1 cellular context compared by ENCODE assay signal in the genomic region with DNA sequence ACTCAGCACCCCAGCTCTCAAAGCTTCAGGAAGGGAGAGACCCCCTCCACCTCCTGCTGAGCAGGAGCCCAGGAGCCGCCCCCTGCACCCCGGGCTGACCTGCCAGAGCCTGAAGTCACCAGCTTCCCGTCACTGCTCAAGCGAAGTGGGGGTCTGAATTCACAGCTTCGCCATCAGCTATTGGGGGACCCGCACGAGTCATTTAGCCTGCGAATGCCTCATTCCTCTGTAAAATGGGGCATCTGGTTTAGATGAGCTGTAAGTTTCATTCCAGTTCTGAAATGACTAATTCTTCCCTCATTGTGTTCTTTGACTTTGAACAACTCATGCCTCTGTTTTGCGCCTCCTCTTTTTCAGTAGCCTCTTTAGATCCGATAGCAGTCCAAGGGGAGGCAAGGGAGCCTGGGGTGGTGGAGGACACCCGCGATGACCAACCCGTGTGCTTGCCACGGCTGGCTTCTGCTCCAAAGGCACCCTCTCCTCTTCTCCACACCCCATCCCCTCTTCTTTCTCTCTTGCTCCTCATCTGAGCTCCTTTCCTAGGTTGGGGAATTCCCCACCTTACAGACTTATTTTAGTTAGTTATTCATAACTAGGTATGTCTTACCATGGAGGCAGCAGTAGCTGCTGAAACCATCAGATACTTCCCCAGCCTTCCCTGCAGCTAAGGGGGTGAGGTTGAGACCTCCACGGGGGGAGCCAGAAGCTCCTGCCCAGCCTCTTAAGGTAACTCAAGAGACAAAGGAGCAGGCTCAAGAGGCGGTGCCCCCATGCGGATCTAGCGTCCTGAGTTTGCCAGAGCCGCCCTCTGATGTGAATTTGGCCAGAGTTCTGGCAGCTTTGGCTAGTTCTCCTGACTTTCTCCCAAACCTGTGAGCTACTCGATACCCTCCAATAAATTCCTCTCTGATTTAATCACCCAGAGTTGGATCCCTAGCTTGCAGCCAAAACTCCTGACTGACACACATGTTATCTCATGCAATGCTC.
TF ChIP-seq lines count a peak whose summit lies in the region.

No MANE protein-coding gene starts in this region.

TF ChIP-seq in GM12878, 131 proteins besides CTCF, POLR2A, EP300 and RAD21 (continued from another document):
- TF ChIP-seq, protein P1, sequence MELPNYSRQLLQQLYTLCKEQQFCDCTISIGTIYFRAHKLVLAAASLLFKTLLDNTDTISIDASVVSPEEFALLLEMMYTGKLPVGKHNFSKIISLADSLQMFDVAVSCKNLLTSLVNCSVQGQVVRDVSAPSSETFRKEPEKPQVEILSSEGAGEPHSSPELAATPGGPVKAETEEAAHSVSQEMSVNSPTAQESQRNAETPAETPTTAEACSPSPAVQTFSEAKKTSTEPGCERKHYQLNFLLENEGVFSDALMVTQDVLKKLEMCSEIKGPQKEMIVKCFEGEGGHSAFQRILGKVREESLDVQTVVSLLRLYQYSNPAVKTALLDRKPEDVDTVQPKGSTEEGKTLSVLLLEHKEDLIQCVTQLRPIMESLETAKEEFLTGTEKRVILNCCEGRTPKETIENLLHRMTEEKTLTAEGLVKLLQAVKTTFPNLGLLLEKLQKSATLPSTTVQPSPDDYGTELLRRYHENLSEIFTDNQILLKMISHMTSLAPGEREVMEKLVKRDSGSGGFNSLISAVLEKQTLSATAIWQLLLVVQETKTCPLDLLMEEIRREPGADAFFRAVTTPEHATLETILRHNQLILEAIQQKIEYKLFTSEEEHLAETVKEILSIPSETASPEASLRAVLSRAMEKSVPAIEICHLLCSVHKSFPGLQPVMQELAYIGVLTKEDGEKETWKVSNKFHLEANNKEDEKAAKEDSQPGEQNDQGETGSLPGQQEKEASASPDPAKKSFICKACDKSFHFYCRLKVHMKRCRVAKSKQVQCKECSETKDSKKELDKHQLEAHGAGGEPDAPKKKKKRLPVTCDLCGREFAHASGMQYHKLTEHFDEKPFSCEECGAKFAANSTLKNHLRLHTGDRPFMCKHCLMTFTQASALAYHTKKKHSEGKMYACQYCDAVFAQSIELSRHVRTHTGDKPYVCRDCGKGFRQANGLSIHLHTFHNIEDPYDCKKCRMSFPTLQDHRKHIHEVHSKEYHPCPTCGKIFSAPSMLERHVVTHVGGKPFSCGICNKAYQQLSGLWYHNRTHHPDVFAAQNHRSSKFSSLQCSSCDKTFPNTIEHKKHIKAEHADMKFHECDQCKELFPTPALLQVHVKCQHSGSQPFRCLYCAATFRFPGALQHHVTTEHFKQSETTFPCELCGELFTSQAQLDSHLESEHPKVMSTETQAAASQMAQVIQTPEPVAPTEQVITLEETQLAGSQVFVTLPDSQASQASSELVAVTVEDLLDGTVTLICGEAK (IDR thresholded peaks at IDR 0.05; ENCODE audit: borderline replicate concordance), result no peak
- TF ChIP-seq, protein P2, sequence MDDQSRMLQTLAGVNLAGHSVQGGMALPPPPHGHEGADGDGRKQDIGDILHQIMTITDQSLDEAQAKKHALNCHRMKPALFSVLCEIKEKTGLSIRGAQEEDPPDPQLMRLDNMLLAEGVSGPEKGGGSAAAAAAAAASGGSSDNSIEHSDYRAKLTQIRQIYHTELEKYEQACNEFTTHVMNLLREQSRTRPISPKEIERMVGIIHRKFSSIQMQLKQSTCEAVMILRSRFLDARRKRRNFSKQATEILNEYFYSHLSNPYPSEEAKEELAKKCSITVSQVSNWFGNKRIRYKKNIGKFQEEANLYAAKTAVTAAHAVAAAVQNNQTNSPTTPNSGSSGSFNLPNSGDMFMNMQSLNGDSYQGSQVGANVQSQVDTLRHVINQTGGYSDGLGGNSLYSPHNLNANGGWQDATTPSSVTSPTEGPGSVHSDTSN (IDR thresholded peaks at IDR 0.05; ENCODE audit: insufficient replicate concordance, low read depth, low read length), result peak; percentile 4
- TF ChIP-seq STAT3 (IDR thresholded peaks at IDR 0.05; ENCODE audit: low read depth, low read length), result no peak
- no peak for TF ChIP-seq YBX1 (IDR thresholded peaks at IDR 0.05)
- TF ChIP-seq BHLHE40 (IDR thresholded peaks at IDR 0.05; ENCODE audit: borderline replicate concordance in 1 of 2, low read depth in 2 of 2, low read length in 1 of 2), result peak; percentile 72 to 75
- TF ChIP-seq MEF2B (IDR thresholded peaks at IDR 0.05; ENCODE audit: partially characterized antibody, poor library complexity, severe bottlenecking), result no peak
- no peak for TF ChIP-seq NKRF (conservative IDR thresholded peaks at IDR 0.05)
- TF ChIP-seq MTA3 (IDR thresholded peaks at IDR 0.05; ENCODE audit: borderline replicate concordance, low read length), result no peak; the same call in 1 of the 2 replicates
- no peak for TF ChIP-seq MAX (IDR thresholded peaks at IDR 0.05; ENCODE audit: low read depth, low read length)
- TF ChIP-seq BRCA1 (IDR thresholded peaks at IDR 0.05; ENCODE audit: low read depth, low read length), result no peak
- no peak for TF ChIP-seq ZZZ3 (IDR thresholded peaks at IDR 0.05; ENCODE audit: control insufficient read depth, insufficient read length, low read depth)
TF ChIP-seq in GM12878: peak in this region for 33.
